In the genomic region with DNA sequence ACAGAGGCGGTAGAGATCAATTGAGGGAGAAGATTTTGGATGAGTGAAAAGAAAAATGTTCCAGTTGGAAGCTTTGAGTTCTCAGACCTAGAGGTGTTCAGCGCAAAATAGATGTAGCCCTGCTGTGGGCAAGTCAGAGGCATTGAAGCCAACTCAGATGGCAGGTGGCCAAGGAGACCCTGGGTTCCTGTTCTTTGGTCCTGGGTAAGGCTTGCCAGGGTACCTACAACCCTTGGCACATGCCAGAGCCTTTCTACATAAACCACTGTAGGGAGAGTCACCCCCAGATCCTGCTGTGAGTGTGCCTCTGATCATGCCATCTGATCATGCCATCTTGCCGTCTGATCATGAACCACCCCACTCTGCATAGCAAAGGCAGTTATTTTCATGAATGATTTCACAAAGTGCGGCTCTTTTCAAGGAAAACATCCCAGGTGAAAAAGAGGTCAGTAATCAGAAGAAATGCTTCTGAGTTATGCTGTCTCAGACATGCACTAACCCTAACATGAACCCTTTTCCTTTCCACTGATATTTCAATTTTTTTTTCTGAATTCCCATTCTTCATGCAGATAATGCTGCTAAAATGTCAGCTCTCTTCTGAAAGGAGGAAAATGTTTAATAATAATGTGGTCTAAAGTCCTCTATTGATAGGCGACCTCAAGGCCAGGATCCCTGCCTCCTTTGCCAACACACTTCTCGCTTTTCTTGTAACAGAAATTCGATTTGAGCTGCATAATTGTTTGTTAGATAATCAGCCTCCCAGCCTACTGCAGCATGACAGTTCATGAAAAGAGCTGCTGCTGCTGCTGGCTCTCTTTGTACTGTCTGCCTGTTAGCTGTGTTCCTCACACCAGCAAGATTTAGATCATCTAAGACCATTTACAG, we compare ENCODE assay signal across 13 cellular contexts.
"Had no signal": no experiment of that assay in that cellular context is flagged by ENCODE, and none has a peak within 500 bp of the region (broad histone marks: within the 10 kb centered on the region; RNA-seq: fewer than 3 reads in every experiment).

No MANE protein-coding gene starts in this region.

- H3K27me3 Mint-ChIP-seq: activated B cell treated with CpG ODN at 0.5 μM for 24 hours; activated CD8-positive, alpha-beta T cell treated with anti-CD3 and anti-CD28 coated beads for 36 hours; naive B cell; stimulated activated naive CD8-positive, alpha-beta T cell treated with anti-CD3 and anti-CD28 coated beads, Interleukin-15, Interleukin-2, amounts not matched to agents 100 ng/mL and 50 ng/mL, for 24 hours had no signal

- H3K27ac Mint-ChIP-seq: activated B cell treated with CpG ODN at 0.5 μM for 24 hours; activated CD8-positive, alpha-beta T cell treated with anti-CD3 and anti-CD28 coated beads for 36 hours; activated naive CD4-positive, alpha-beta T cell treated with anti-CD3 and anti-CD28 coated beads, Interleukin-2, amount 50 U/mL, for 72 hours; mesothelial cell of epicardium; naive B cell; stimulated activated naive CD8-positive, alpha-beta T cell treated with anti-CD3 and anti-CD28 coated beads, Interleukin-15, Interleukin-2, amounts not matched to agents 100 ng/mL and 50 ng/mL, for 24 hours; T-helper 2 cell treated with Interferon-gamma antibody and Interleukin-4, amounts not matched to agents 5 μg/mL and 100 μg/mL, for 36 hours had no signal

- ATAC-seq: activated CD8-positive, alpha-beta T cell treated with anti-CD3 and anti-CD28 coated beads for 36 hours; activated naive CD4-positive, alpha-beta T cell treated with anti-CD3 and anti-CD28 coated beads, Interleukin-2, amount 50 U/mL, for 72 hours; sciatic nerve had no signal

- H3K4me3 Mint-ChIP-seq: activated B cell treated with CpG ODN at 0.5 μM for 24 hours; activated CD8-positive, alpha-beta T cell treated with anti-CD3 and anti-CD28 coated beads for 36 hours; mesothelial cell of epicardium; naive B cell; stimulated activated naive CD8-positive, alpha-beta T cell treated with anti-CD3 and anti-CD28 coated beads, Interleukin-15, Interleukin-2, amounts not matched to agents 100 ng/mL and 50 ng/mL, for 24 hours; T-helper 2 cell treated with Interferon-gamma antibody and Interleukin-4, amounts not matched to agents 5 μg/mL and 100 μg/mL, for 36 hours had no signal

- H3K9me3 Mint-ChIP-seq: activated B cell treated with CpG ODN at 0.5 μM for 24 hours; activated CD8-positive, alpha-beta T cell treated with anti-CD3 and anti-CD28 coated beads for 36 hours; activated naive CD4-positive, alpha-beta T cell treated with anti-CD3 and anti-CD28 coated beads, Interleukin-2, amount 50 U/mL, for 72 hours; mesothelial cell of epicardium; naive B cell; stimulated activated naive CD8-positive, alpha-beta T cell treated with anti-CD3 and anti-CD28 coated beads, Interleukin-15, Interleukin-2, amounts not matched to agents 100 ng/mL and 50 ng/mL, for 24 hours; T-helper 2 cell treated with Interferon-gamma antibody and Interleukin-4, amounts not matched to agents 5 μg/mL and 100 μg/mL, for 36 hours had no signal

- DNase-seq: activated B cell treated with CpG ODN at 0.5 μM for 24 hours; activated CD4-positive, alpha-beta T cell treated with anti-CD3 and anti-CD28 coated beads for 48 hours; activated CD8-positive, alpha-beta T cell treated with anti-CD3 and anti-CD28 coated beads for 36 hours; activated gamma-delta T cell; activated T-cell treated with anti-CD3 and anti-CD28 coated beads, Interleukin-2, amount 50 U/mL, for 48 hours; dorsolateral prefrontal cortex; naive B cell; SW 1271 had no signal

- H3K27me3 ChIP-seq: dorsolateral prefrontal cortex had no signal

- H3K4me3 ChIP-seq: dorsolateral prefrontal cortex had no signal
